In the genomic region with DNA sequence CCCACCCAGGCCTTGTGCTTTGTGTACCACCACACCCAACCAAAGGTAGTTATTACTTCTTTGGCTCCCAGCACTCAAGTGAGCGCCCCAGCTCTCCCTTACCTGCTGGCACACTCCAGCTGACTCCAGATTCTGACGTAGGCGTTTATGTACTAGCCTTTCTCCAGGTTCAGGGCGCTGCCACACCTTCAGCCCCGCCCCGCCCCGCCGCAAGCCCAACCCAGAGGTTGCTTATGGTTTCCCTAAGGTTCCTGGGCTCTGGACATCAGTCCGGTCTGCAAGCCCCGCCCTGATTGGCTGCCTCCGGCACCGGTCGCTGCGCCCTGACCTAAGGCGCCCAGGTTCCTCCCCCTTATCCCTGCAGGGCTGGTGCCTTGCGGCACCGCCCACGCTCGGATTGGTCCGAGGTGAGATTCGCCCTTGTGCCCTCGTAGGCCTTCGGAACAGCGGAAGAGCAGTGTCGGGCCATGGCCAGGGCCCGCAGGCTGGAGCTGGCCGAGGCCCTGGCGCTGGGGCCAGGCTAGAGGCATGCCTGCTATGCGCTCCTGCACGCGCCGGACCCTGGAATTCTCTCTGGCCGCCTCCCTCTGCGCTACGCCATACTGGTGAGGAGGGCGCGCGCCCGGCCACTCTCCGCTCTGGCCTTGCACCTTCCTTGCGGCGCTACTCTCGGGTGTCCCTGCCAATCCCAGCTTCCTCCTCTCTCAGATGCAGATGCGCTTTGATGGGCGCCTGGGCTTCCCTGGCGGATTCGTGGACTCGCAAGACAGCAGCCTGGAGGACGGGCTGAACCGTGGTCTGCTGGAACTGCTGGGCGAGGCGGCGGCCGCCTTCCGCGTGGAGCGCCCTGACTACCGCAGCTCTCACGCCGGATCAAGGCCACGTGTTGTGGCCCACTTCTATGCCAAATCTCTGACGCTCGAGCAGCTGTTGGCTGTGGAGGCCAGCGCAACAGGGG, we compare ENCODE assay signal across 8 cellular contexts. TPM values are rescaled to one million over a fixed set of nuclear protein-coding genes. Genes with fewer than 3 reads are reported as not detected.
A peak's percentile ranks its signal among the peaks of the same experiment; 100 is the strongest.
DNase-seq lines count a peak whose midpoint lies in the region; ATAC-seq and TF ChIP-seq lines count a peak whose summit lies in the region.

No MANE protein-coding gene starts in this region.

- H3K27me3 ChIP-seq in dorsolateral prefrontal cortex = no peaks in the 10 kb centered on the region

- DNase-seq in NOMO-1 treated with dmso at 0.1 percent for 144 hours (lab: John Stamatoyannopoulos, UW; ENCODE audit: unreplicated experiment) = peak; percentile 99
- peak in 7 of 10 donors; percentile 37 to 62 (median 53) for DNase-seq in dorsolateral prefrontal cortex
- DNase-seq in left kidney (ENCODE audit: low read depth, low spot score) = peak; percentile 88
- DNase-seq in stimulated activated naive CD8-positive, alpha-beta T cell treated with anti-CD3 and anti-CD28 coated beads, Interleukin-15, amount 100 ng/mL, for 72 hours = peak in 1 of 2 donors; percentile 32
- no peak for DNase-seq in UCSD-AML1 (lab: John Stamatoyannopoulos, UW; ENCODE audit: unreplicated experiment)
- DNase-seq in DMS79 (lab: John Stamatoyannopoulos, UW) = no peak

- intact Hi-C loops in dorsolateral prefrontal cortex (cut with DNase I) = no loop called here

- peaks cover 18% of the 10 kb centered on the region for H3K4me1 Mint-ChIP-seq in stimulated activated naive CD8-positive, alpha-beta T cell treated with anti-CD3 and anti-CD28 coated beads, Interleukin-15, amount 100 ng/mL, for 72 hours

- TF ChIP-seq CTCF in dorsolateral prefrontal cortex (IDR thresholded peaks at IDR 0.05 in 54 of 56, conservative IDR thresholded peaks at IDR 0.05 in 2 of 56; ENCODE audit: low read depth in 1 of 56, partially characterized antibody in 56 of 56) = no peak

- peak overlapping the region in 41 of 59 donors; percentile 1 to 79 (median 51) for H3K27ac ChIP-seq in dorsolateral prefrontal cortex

- no peaks in the 10 kb centered on the region for H3K9me3 Mint-ChIP-seq in stimulated activated naive CD8-positive, alpha-beta T cell treated with anti-CD3 and anti-CD28 coated beads, Interleukin-15, amount 100 ng/mL, for 72 hours

- ATAC-seq in GM18498 (IDR thresholded peaks at IDR 0.05; ENCODE audit: unreplicated experiment) = peak; percentile 97
- peak; percentile 84 for ATAC-seq in HG02642 (IDR thresholded peaks at IDR 0.05; ENCODE audit: poor library complexity, unreplicated experiment)
- peak; percentile 78 for ATAC-seq in stimulated activated naive CD8-positive, alpha-beta T cell treated with anti-CD3 and anti-CD28 coated beads, Interleukin-15, amount 100 ng/mL, for 72 hours

- H3K4me3 Mint-ChIP-seq in stimulated activated naive CD8-positive, alpha-beta T cell treated with anti-CD3 and anti-CD28 coated beads, Interleukin-15, amount 100 ng/mL, for 72 hours = peak overlapping the region; percentile 61 to 87

- H3K27ac Mint-ChIP-seq in stimulated activated naive CD8-positive, alpha-beta T cell treated with anti-CD3 and anti-CD28 coated beads, Interleukin-15, amount 100 ng/mL, for 72 hours = peak overlapping the region in 1 of 2 donors; percentile 61

- peak overlapping the region; percentile 32 to 74 (median 59) for H3K4me3 ChIP-seq in dorsolateral prefrontal cortex

- H3K27me3 Mint-ChIP-seq in stimulated activated naive CD8-positive, alpha-beta T cell treated with anti-CD3 and anti-CD28 coated beads, Interleukin-15, amount 100 ng/mL, for 72 hours = peaks cover 57% of the 10 kb centered on the region

RNA-seq across cellular contexts. Expression of gene NUDT16, which starts 19.8 kb away (rescaled TPM):
- 10 to 100 TPM; 29.4 to 54.0 (median 36.4) TPM for total RNA-seq in dorsolateral prefrontal cortex

Comparison
In these comparisons a context has a peak if more than half of its experiments do, and no peak if none do; other contexts are left out.
1. DNase-seq: peak in NOMO-1 treated with dmso at 0.1 percent for 144 hours (single experiment), dorsolateral prefrontal cortex (7 of 10) and left kidney (single experiment); none in UCSD-AML1 (single experiment) and DMS79 (single experiment).
2. Peak in every context shown above with its lines, with median percentiles within 50 percentile points of each other: ATAC-seq.